8 cellular contexts compared by ENCODE assay signal in the genomic region with DNA sequence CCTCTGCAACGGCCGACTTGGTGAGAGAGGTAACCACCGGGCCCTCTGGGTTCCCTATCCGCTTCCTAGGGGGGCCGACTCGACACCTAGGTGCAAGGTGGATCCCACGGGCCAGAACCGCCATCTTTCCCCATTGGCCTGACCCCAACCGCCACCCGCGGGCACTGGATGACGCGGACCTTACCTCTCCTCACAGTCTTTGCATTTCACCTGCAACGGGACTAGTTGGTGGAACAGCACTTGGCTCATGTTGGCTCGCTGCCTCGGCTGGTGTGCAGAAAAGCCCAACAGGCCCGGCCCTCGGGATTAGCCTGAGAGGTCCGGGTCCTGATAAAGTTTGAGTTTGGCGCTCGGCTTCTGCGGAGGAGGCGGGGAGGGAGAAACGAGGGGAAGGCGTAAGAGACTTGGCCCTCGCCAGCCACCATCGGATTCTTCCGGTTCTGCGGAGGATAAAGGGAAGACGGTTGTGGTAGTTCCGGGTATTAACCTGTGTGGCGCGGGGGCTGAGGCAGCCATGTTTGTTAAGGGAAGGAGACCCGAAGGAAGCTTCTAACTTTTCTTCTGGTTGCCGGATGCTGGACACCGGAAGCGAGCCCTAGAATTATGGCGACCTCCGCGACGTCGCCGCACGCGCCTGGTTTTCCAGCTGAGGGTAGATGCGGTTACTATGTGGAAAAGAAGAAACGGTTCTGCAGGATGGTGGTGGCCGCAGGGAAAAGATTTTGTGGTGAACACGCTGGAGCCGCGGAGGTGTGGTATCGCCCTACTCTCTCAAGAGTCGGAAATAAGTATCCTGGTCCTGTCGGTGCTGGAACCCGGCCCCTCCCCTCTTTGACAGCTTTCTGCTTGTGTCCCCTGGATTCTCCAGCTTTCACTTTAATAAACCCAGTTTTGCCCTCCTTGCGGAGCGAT. TPM values are rescaled to one million over a fixed set of nuclear protein-coding genes. Genes with fewer than 3 reads are reported as not detected.
DNase-seq lines count a peak whose midpoint lies in the region; ATAC-seq and TF ChIP-seq lines count a peak whose summit lies in the region.

TSS of gene SASS6 (minus strand) at position 365 of the 912 bp plus-strand sequence. CDS start at position 249, 116 bp downstream.
A gene with protein sequence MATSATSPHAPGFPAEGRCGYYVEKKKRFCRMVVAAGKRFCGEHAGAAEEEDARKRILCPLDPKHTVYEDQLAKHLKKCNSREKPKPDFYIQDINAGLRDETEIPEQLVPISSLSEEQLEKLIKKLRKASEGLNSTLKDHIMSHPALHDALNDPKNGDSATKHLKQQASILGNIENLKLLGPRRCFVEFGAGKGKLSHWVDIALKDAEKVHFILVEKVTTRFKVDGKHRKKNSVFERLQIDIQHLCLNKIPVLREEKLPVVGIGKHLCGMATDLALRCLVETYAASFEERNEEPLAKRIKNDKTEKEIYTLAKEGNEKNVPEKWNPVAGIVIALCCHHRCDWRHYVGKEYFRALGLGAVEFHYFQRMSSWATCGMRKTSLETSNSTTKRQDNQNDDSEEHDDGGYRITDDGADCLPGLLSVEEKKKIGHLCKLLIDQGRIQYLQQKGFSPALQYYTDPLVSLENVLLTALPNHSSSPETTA (plus strand): TSS at position 598 of the 912 bp plus-strand sequence. CDS start 6 bp downstream, at position 604.

- 0% methylated on average over 44 of the region's 57 CpGs for whole genome bisulfite sequencing in right lobe of liver (ENCODE audit: insufficient coverage, low coverage, low lambda C conversion rate, missing lambda C conversion rate)

- peak within 1 kb of the TSS; percentile 93 for H3K27ac Mint-ChIP-seq in activated CD4-positive, alpha-beta memory T cell treated with anti-CD3 and anti-CD28 coated beads for 36 hours

- ATAC-seq in GM19438 (IDR thresholded peaks at IDR 0.05; ENCODE audit: low read depth, unreplicated experiment) (peak; percentile 95), HG03575 (IDR thresholded peaks at IDR 0.05; ENCODE audit: extremely low read depth, insufficient number of reproducible peaks, low FRiP score, unreplicated experiment) (peak; percentile 74), right lobe of liver (peak; percentile 97 to 98 (median 98))

- H3K9me3 Mint-ChIP-seq in activated CD4-positive, alpha-beta memory T cell treated with anti-CD3 and anti-CD28 coated beads for 36 hours: no peaks in the 10 kb centered on the region

- peak within 1 kb of the TSS; percentile 96 for H3K4me3 Mint-ChIP-seq in activated CD4-positive, alpha-beta memory T cell treated with anti-CD3 and anti-CD28 coated beads for 36 hours

- TF ChIP-seq POLR2A in right lobe of liver (IDR thresholded peaks at IDR 0.05): peak; percentile 36

- H3K4me3 ChIP-seq in dorsolateral prefrontal cortex (peak within 1 kb of the TSS; percentile 65 to 97 (median 88)), right lobe of liver (peak within 1 kb of the TSS; percentile 72 to 79 (median 72))

- H3K27me3 ChIP-seq in dorsolateral prefrontal cortex (no peaks in the 10 kb centered on the region), right lobe of liver (no peaks in the 10 kb centered on the region)

- intact Hi-C loops in activated CD4-positive, alpha-beta memory T cell treated with anti-CD3 and anti-CD28 coated beads for 36 hours (cut with micrococcal nuclease): loop anchor here (1.0 to 5.0 kb wide), 10 partner anchors 95 to 409 kb away; partner anchors contain the start of genes AGL, DBT and RTCA
- intact Hi-C loops in dorsolateral prefrontal cortex (cut with DNase I): loop anchor here (1.0 to 10.0 kb wide), 9 partner anchors 94 to 762 kb away; partner anchors contain the start of genes RTCA (in 2 of the 2), CDC14A (in 1 of the 2), DBT (in 1 of the 2) and EXTL2 (in 1 of the 2)
- intact Hi-C loops in right lobe of liver (cut with DNase I): no loop called here

- H3K4me1 Mint-ChIP-seq in activated CD4-positive, alpha-beta memory T cell treated with anti-CD3 and anti-CD28 coated beads for 36 hours (ENCODE audit: low read depth): peaks cover 39% of the 10 kb centered on the region

- H3K9me3 ChIP-seq in right lobe of liver: no peaks in the 10 kb centered on the region

- H3K4me1 ChIP-seq in right lobe of liver: peaks cover 0 to 25% (median 0%) of the 10 kb centered on the region in 4 donors

- DNase-seq in CD1c-positive myeloid dendritic cell (ENCODE audit: extremely low spot score): peak; percentile 97
- peak; percentile 96 for DNase-seq in NCI-H82 treated with DMSO at 0.1 percent for 48 hours (lab: John Stamatoyannopoulos, UW; ENCODE audit: unreplicated experiment)
- DNase-seq in activated CD4-positive, alpha-beta memory T cell treated with anti-CD3 and anti-CD28 coated beads for 36 hours: peak; percentile 97
- DNase-seq in dorsolateral prefrontal cortex: peak; percentile 96 to 98 (median 97)
- DNase-seq in right lobe of liver: peak; percentile 96 to 99 (median 98)
- peak; percentile 84 to 95 for DNase-seq in stimulated activated CD4-positive, alpha-beta T cell treated with anti-CD3 and anti-CD28 coated beads, Interleukin-4, amount 100 ng/mL, for 4 hours

- no peaks in the 10 kb centered on the region for H3K27me3 Mint-ChIP-seq in activated CD4-positive, alpha-beta memory T cell treated with anti-CD3 and anti-CD28 coated beads for 36 hours

- POLR2A ChIA-PET in activated CD4-positive, alpha-beta memory T cell treated with anti-CD3 and anti-CD28 coated beads for 36 hours (lab: Charles Lee): interaction anchor here (0.5 to 1.3 kb wide), 7 partner anchors 95 to 764 kb away, joined by 3 to 6 read pairs (median 3); partner anchors contain the start of gene SLC35A3

- H3K36me3 ChIP-seq in right lobe of liver: peaks cover 0 to 15% (median under 1%) of the 10 kb centered on the region in 4 donors

- TF ChIP-seq CTCF in dorsolateral prefrontal cortex (IDR thresholded peaks at IDR 0.05 in 54 of 56, conservative IDR thresholded peaks at IDR 0.05 in 2 of 56; ENCODE audit: low read depth in 1 of 56, partially characterized antibody in 56 of 56): peak in 34 of 56 donors; percentile 2 to 54 (median 35)
- TF ChIP-seq CTCF in right lobe of liver (IDR thresholded peaks at IDR 0.05): peak in 1 of 4 donors; percentile 17

- H3K27ac ChIP-seq in dorsolateral prefrontal cortex (peak within 1 kb of the TSS in 56 of 59 donors; percentile 1 to 90 (median 82)), right lobe of liver (peak within 1 kb of the TSS; percentile 38 to 53 (median 51))

- peaks cover 9% of the 10 kb centered on the region for H3K36me3 Mint-ChIP-seq in activated CD4-positive, alpha-beta memory T cell treated with anti-CD3 and anti-CD28 coated beads for 36 hours

- CTCF ChIA-PET in activated CD4-positive, alpha-beta memory T cell treated with anti-CD3 and anti-CD28 coated beads for 36 hours (lab: Charles Lee): interaction anchor here (1.0 to 1.4 kb wide), 3 partner anchors 93 to 762 kb away, joined by 3 to 8 read pairs (median 3); partner anchors contain the start of gene EXTL2

RNA-seq across cellular contexts. Expression of gene SASS6, which starts in this region (rescaled TPM):
- 10 to 100 TPM; 11.5 to 12.0 TPM for total RNA-seq in activated CD4-positive, alpha-beta memory T cell treated with anti-CD3 and anti-CD28 coated beads for 36 hours
- total RNA-seq in dorsolateral prefrontal cortex: 1 to 10 TPM; 1.5 to 4.7 (median 3.1) TPM
- total RNA-seq in right lobe of liver: 1 to 10 TPM in 4 of 6 experiments, under 1 TPM in 2; 0.84 to 2.4 (median 1.2) TPM

RNA-seq across cellular contexts. Expression of the second gene that starts in this region (rescaled TPM):
- 10 to 100 TPM; 17.5 TPM for total RNA-seq in activated CD4-positive, alpha-beta memory T cell treated with anti-CD3 and anti-CD28 coated beads for 36 hours
- total RNA-seq in dorsolateral prefrontal cortex (10 to 100 TPM in 114 of 120 experiments, 1 to 10 TPM in 6; 7.5 to 30.3 (median 15.5) TPM), right lobe of liver (10 to 100 TPM in 1 of 6 experiments, 1 to 10 TPM in 5; 4.9 to 12.1 (median 6.9) TPM)

Comparison
In these comparisons a context has a peak if more than half of its experiments do, and no peak if none do; other contexts are left out.
1. Peak in every context shown above with its lines: DNase-seq, ATAC-seq, H3K4me3 ChIP-seq and H3K27ac ChIP-seq.
2. intact Hi-C loops: an anchor here in activated CD4-positive, alpha-beta memory T cell treated with anti-CD3 and anti-CD28 coated beads for 36 hours (1.0 to 5.0 kb wide) and dorsolateral prefrontal cortex (1.0 to 10.0 kb wide); none called in right lobe of liver.